2 cellular contexts compared by ENCODE assay signal in the genomic region with DNA sequence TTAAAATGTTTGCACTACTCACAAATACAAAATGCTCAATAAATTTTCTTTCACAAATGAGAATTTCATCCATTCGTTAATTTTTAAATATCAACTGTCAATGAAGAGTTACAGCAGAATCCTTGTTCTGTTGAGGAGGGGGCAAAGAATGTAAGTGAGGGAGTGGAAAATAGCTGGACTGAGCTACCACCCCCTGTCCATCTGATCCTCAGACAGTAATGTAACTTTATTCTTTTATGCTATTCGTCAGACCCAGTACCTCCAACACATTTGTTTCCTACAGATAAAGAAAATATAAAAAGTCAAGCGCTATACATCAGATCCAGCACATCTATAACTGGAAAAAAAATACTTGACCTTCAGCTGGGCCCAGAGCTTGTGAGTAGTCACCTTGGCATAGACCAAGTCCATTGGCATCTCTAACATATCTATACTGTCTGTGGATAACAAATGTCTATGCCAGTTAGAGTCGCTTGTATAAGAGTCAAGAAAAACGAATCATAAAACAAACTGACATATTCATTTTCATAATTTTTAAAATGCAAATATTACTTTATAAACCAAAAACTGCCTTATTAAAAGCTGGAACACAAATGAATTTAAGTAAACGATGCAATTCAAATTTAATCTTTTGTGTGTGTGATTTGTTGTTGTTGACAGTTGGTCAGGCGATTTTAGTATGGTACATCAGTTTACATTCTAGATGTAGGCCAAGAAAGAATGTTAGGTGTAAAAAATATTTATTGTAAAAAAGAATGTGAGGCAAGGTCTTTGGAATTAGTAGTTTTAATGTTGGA.
TF ChIP-seq lines count a peak whose summit lies in the region.

No MANE protein-coding gene starts in this region.

TF ChIP-seq in GM23338, 12 proteins besides CTCF, POLR2A, EP300 and RAD21 (continues in another document):
- TF ChIP-seq POLR2AphosphoS5 (IDR thresholded peaks at IDR 0.05; ENCODE audit: low read depth) (no peak), STAT1 (IDR thresholded peaks at IDR 0.05; ENCODE audit: unreplicated experiment) (no peak), NANOG (IDR thresholded peaks at IDR 0.05; ENCODE audit: borderline replicate concordance) (no peak), ZNF114 (CRISPR knock-in tag; IDR thresholded peaks at IDR 0.05) (no peak), JUNB (IDR thresholded peaks at IDR 0.05; ENCODE audit: unreplicated experiment) (no peak)
- TF ChIP-seq, protein P1, sequence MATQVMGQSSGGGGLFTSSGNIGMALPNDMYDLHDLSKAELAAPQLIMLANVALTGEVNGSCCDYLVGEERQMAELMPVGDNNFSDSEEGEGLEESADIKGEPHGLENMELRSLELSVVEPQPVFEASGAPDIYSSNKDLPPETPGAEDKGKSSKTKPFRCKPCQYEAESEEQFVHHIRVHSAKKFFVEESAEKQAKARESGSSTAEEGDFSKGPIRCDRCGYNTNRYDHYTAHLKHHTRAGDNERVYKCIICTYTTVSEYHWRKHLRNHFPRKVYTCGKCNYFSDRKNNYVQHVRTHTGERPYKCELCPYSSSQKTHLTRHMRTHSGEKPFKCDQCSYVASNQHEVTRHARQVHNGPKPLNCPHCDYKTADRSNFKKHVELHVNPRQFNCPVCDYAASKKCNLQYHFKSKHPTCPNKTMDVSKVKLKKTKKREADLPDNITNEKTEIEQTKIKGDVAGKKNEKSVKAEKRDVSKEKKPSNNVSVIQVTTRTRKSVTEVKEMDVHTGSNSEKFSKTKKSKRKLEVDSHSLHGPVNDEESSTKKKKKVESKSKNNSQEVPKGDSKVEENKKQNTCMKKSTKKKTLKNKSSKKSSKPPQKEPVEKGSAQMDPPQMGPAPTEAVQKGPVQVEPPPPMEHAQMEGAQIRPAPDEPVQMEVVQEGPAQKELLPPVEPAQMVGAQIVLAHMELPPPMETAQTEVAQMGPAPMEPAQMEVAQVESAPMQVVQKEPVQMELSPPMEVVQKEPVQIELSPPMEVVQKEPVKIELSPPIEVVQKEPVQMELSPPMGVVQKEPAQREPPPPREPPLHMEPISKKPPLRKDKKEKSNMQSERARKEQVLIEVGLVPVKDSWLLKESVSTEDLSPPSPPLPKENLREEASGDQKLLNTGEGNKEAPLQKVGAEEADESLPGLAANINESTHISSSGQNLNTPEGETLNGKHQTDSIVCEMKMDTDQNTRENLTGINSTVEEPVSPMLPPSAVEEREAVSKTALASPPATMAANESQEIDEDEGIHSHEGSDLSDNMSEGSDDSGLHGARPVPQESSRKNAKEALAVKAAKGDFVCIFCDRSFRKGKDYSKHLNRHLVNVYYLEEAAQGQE (IDR thresholded peaks at IDR 0.05; ENCODE audit: unreplicated experiment) = no peak
- TF ChIP-seq, protein P2, sequence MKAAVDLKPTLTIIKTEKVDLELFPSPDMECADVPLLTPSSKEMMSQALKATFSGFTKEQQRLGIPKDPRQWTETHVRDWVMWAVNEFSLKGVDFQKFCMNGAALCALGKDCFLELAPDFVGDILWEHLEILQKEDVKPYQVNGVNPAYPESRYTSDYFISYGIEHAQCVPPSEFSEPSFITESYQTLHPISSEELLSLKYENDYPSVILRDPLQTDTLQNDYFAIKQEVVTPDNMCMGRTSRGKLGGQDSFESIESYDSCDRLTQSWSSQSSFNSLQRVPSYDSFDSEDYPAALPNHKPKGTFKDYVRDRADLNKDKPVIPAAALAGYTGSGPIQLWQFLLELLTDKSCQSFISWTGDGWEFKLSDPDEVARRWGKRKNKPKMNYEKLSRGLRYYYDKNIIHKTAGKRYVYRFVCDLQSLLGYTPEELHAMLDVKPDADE (IDR thresholded peaks at IDR 0.05) = no peak
- TF ChIP-seq, protein P3, sequence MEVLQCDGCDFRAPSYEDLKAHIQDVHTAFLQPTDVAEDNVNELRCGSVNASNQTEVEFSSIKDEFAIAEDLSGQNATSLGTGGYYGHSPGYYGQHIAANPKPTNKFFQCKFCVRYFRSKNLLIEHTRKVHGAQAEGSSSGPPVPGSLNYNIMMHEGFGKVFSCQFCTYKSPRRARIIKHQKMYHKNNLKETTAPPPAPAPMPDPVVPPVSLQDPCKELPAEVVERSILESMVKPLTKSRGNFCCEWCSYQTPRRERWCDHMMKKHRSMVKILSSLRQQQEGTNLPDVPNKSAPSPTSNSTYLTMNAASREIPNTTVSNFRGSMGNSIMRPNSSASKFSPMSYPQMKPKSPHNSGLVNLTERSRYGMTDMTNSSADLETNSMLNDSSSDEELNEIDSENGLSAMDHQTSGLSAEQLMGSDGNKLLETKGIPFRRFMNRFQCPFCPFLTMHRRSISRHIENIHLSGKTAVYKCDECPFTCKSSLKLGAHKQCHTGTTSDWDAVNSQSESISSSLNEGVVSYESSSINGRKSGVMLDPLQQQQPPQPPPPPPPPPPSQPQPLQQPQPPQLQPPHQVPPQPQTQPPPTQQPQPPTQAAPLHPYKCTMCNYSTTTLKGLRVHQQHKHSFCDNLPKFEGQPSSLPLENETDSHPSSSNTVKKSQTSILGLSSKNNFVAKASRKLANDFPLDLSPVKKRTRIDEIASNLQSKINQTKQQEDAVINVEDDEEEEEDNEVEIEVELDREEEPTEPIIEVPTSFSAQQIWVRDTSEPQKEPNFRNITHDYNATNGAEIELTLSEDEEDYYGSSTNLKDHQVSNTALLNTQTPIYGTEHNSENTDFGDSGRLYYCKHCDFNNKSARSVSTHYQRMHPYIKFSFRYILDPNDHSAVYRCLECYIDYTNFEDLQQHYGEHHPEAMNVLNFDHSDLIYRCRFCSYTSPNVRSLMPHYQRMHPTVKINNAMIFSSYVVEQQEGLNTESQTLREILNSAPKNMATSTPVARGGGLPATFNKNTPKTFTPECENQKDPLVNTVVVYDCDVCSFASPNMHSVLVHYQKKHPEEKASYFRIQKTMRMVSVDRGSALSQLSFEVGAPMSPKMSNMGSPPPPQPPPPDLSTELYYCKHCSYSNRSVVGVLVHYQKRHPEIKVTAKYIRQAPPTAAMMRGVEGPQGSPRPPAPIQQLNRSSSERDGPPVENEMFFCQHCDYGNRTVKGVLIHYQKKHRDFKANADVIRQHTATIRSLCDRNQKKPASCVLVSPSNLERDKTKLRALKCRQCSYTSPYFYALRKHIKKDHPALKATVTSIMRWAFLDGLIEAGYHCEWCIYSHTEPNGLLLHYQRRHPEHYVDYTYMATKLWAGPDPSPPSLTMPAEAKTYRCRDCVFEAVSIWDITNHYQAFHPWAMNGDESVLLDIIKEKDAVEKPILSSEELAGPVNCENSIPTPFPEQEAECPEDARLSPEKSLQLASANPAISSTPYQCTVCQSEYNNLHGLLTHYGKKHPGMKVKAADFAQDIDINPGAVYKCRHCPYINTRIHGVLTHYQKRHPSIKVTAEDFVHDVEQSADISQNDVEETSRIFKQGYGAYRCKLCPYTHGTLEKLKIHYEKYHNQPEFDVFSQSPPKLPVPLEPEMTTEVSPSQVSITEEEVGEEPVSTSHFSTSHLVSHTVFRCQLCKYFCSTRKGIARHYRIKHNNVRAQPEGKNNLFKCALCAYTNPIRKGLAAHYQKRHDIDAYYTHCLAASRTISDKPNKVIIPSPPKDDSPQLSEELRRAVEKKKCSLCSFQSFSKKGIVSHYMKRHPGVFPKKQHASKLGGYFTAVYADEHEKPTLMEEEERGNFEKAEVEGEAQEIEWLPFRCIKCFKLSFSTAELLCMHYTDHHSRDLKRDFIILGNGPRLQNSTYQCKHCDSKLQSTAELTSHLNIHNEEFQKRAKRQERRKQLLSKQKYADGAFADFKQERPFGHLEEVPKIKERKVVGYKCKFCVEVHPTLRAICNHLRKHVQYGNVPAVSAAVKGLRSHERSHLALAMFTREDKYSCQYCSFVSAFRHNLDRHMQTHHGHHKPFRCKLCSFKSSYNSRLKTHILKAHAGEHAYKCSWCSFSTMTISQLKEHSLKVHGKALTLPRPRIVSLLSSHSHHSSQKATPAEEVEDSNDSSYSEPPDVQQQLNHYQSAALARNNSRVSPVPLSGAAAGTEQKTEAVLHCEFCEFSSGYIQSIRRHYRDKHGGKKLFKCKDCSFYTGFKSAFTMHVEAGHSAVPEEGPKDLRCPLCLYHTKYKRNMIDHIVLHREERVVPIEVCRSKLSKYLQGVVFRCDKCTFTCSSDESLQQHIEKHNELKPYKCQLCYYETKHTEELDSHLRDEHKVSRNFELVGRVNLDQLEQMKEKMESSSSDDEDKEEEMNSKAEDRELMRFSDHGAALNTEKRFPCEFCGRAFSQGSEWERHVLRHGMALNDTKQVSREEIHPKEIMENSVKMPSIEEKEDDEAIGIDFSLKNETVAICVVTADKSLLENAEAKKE (CRISPR knock-in tag; IDR thresholded peaks at IDR 0.05) = no peak

TF ChIP-seq in H1, 55 proteins besides CTCF, POLR2A, EP300 and RAD21:
- TF ChIP-seq POLR2AphosphoS5 (IDR thresholded peaks at IDR 0.05; ENCODE audit: low read depth, low read length) = peak; percentile 79; the same call in 1 of the 2 replicates
- no peak for TF ChIP-seq CBX5 (IDR thresholded peaks at IDR 0.05; ENCODE audit: low read depth, low read length)
- TF ChIP-seq, protein P4, sequence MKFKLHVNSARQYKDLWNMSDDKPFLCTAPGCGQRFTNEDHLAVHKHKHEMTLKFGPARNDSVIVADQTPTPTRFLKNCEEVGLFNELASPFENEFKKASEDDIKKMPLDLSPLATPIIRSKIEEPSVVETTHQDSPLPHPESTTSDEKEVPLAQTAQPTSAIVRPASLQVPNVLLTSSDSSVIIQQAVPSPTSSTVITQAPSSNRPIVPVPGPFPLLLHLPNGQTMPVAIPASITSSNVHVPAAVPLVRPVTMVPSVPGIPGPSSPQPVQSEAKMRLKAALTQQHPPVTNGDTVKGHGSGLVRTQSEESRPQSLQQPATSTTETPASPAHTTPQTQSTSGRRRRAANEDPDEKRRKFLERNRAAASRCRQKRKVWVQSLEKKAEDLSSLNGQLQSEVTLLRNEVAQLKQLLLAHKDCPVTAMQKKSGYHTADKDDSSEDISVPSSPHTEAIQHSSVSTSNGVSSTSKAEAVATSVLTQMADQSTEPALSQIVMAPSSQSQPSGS (IDR thresholded peaks at IDR 0.05; ENCODE audit: low read length) = peak; percentile 57; the same call in 1 of the 2 replicates
